Comparison of ENCODE assay signal across 19 cellular contexts in the genomic region with DNA sequence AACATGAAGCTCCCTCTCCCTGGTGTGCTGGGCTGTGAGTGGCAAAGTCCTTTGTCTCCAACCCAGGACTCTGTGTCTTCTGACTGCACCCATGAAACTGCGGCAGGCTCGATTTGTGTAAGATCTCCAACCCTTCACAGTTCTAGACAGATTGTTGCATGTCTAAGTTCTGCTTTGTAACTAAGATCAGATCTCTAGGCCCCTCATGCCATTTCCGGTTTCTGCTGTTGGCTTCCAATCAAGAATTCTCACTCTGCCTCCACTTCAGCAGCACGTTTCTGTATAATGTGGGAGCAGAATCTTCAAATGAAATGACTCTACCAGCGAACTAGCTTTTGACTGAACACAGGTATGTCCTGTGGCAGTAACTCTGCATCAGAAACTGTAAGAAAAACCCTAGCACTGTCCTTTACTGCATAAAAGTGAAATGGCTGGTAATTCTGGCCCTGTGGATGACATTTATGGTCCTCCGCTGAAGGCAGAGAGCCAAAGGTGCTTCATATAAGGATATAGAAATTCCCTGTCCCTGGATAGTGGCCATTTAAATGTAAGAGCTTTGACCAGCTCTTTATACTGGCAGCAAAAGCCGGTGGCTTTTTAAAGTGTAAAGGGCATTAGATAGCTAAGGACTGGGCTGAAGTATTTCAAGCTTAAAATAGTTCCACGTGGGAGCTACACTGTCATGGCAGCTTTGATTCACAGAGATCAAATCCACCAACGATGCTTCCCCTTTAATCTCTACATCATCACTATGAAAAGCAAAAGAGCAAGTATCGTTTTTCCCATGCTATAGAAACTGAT.
"Had no signal": no experiment of that assay in that cellular context is flagged by ENCODE, and none has a peak within 500 bp of the region (broad histone marks: within the 10 kb centered on the region; RNA-seq: fewer than 3 reads in every experiment).

No MANE protein-coding gene starts in this region.

- DNase-seq: activated CD4-positive, alpha-beta T cell treated with anti-CD3 and anti-CD28 coated beads for 36 hours; activated CD8-positive, alpha-beta memory T cell treated with anti-CD3 and anti-CD28 coated beads, Interleukin-2, amount 50 U/mL, for 4 hours; activated CD8-positive, alpha-beta T cell treated with anti-CD3 and anti-CD28 coated beads for 36 hours; activated naive CD4-positive, alpha-beta T cell; activated naive CD8-positive, alpha-beta T cell treated with anti-CD3 and anti-CD28 coated beads, Interleukin-2, amount 50 U/mL, for 24 hours; colonic mucosa; effector CD8-positive, alpha-beta T cell; hippocampal formation; lower lobe of right lung; midbrain; naive B cell; retina; substantia nigra; SW 1271; upper lobe of right lung; WERI-Rb-1 had no signal

- H3K9me3 ChIP-seq: ascending aorta, colonic mucosa, lower lobe of right lung, neutrophil, upper lobe of right lung had no signal

- H3K27me3 ChIP-seq: ascending aorta, colonic mucosa, neutrophil, upper lobe of right lung had no signal

- H3K4me3 ChIP-seq: ascending aorta, colonic mucosa, lower lobe of right lung, upper lobe of right lung had no signal

- H3K4me3 Mint-ChIP-seq: activated CD4-positive, alpha-beta T cell treated with anti-CD3 and anti-CD28 coated beads for 36 hours; activated CD8-positive, alpha-beta T cell treated with anti-CD3 and anti-CD28 coated beads for 36 hours; activated naive CD8-positive, alpha-beta T cell treated with anti-CD3 and anti-CD28 coated beads, Interleukin-2, amount 50 U/mL, for 24 hours; naive B cell; stimulated activated memory B cell treated with anti-CD40 and anti-IgM and Interleukin-4, amounts not matched to agents 10 μg/mL and 1 μg/mL and 100 μg/mL, for 72 hours had no signal

- ATAC-seq: activated CD4-positive, alpha-beta T cell treated with anti-CD3 and anti-CD28 coated beads for 36 hours; activated CD8-positive, alpha-beta T cell treated with anti-CD3 and anti-CD28 coated beads for 36 hours; activated naive CD8-positive, alpha-beta T cell treated with anti-CD3 and anti-CD28 coated beads, Interleukin-2, amount 50 U/mL, for 24 hours; stimulated activated memory B cell treated with anti-CD40 and anti-IgM and Interleukin-4, amounts not matched to agents 10 μg/mL and 1 μg/mL and 100 μg/mL, for 72 hours; upper lobe of right lung had no signal

- H3K36me3 ChIP-seq: ascending aorta, colonic mucosa, lower lobe of right lung, neutrophil, upper lobe of right lung, WERI-Rb-1 had no signal

- H3K27ac ChIP-seq: ascending aorta, colonic mucosa, lower lobe of right lung, neutrophil, upper lobe of right lung, WERI-Rb-1 had no signal

- H3K36me3 Mint-ChIP-seq: naive B cell; stimulated activated memory B cell treated with anti-CD40 and anti-IgM and Interleukin-4, amounts not matched to agents 10 μg/mL and 1 μg/mL and 100 μg/mL, for 72 hours had no signal

- H3K27me3 Mint-ChIP-seq: activated CD4-positive, alpha-beta T cell treated with anti-CD3 and anti-CD28 coated beads for 36 hours; activated CD8-positive, alpha-beta T cell treated with anti-CD3 and anti-CD28 coated beads for 36 hours; activated naive CD8-positive, alpha-beta T cell treated with anti-CD3 and anti-CD28 coated beads, Interleukin-2, amount 50 U/mL, for 24 hours; naive B cell; stimulated activated memory B cell treated with anti-CD40 and anti-IgM and Interleukin-4, amounts not matched to agents 10 μg/mL and 1 μg/mL and 100 μg/mL, for 72 hours had no signal

- H3K4me1 Mint-ChIP-seq: activated CD4-positive, alpha-beta T cell treated with anti-CD3 and anti-CD28 coated beads for 36 hours; activated naive CD8-positive, alpha-beta T cell treated with anti-CD3 and anti-CD28 coated beads, Interleukin-2, amount 50 U/mL, for 24 hours; naive B cell; stimulated activated memory B cell treated with anti-CD40 and anti-IgM and Interleukin-4, amounts not matched to agents 10 μg/mL and 1 μg/mL and 100 μg/mL, for 72 hours had no signal

- H3K4me1 ChIP-seq: ascending aorta, colonic mucosa, lower lobe of right lung, upper lobe of right lung had no signal

- H3K27ac Mint-ChIP-seq: activated CD4-positive, alpha-beta T cell treated with anti-CD3 and anti-CD28 coated beads for 36 hours; activated CD8-positive, alpha-beta T cell treated with anti-CD3 and anti-CD28 coated beads for 36 hours; activated naive CD8-positive, alpha-beta T cell treated with anti-CD3 and anti-CD28 coated beads, Interleukin-2, amount 50 U/mL, for 24 hours; stimulated activated memory B cell treated with anti-CD40 and anti-IgM and Interleukin-4, amounts not matched to agents 10 μg/mL and 1 μg/mL and 100 μg/mL, for 72 hours had no signal
